In genomic region chr1:119675349-119676343, GRCh38 we compare ENCODE assay signal across 8 cellular contexts. TPM values are rescaled to one million over a fixed set of nuclear protein-coding genes. Genes with fewer than 3 reads are reported as not detected.
DNase-seq lines count a peak whose midpoint lies in the region; ATAC-seq and TF ChIP-seq lines count a peak whose summit lies in the region.

No MANE protein-coding gene starts in this region.

- H4K20me1 ChIP-seq in MM.1S (ENCODE audit: insufficient read depth, low read length) (no peaks in the 10 kb centered on the region), osteoblast (ENCODE audit: insufficient read depth, low read length) (no peaks in the 10 kb centered on the region)

- no peak overlapping the region for H3K9ac ChIP-seq in MM.1S (ENCODE audit: low read length)

- H3K79me2 ChIP-seq in MM.1S (ENCODE audit: low read length) (no peaks in the 10 kb centered on the region), osteoblast (ENCODE audit: insufficient read depth, low read length) (no peaks in the 10 kb centered on the region)

- DNase-seq in BJ (ENCODE audit: low read depth): no peak
- peak; percentile 68 for DNase-seq in MM.1S
- DNase-seq in SJCRH30: peak; percentile 85 to 96
- DNase-seq in activated naive CD4-positive, alpha-beta T cell treated with Interleukin-2 at 50 U/mL for 16 hours: peak; percentile 52
- DNase-seq in germinal center (ENCODE audit: low spot score): peak; percentile 71
- DNase-seq in osteoblast (ENCODE audit: insufficient read length, low spot score, missing footprints): peak; percentile 89

- peaks cover 20% of the 10 kb centered on the region for H3K4me1 ChIP-seq in MM.1S (ENCODE audit: low read length)
- peaks cover 25% of the 10 kb centered on the region for H3K4me1 ChIP-seq in SJCRH30
- peaks cover 39% of the 10 kb centered on the region for H3K4me1 ChIP-seq in osteoblast (ENCODE audit: insufficient read depth, low read length)
- no peaks in the 10 kb centered on the region for H3K4me1 ChIP-seq in thymus (ENCODE audit: control insufficient read depth, insufficient read depth, low read length)

- peak; percentile 61 for ATAC-seq in GM19452 (IDR thresholded peaks at IDR 0.05; ENCODE audit: unreplicated experiment)

- H3K4me3 ChIP-seq in BJ (ENCODE audit: low read depth, low read length) (peak overlapping the region; percentile 37), MM.1S (ENCODE audit: low read length) (peak overlapping the region; percentile 55), SJCRH30 (peak overlapping the region; percentile 56), osteoblast (ENCODE audit: insufficient read depth, low read length) (peak overlapping the region; percentile 72), thymus (ENCODE audit: low read length) (peak overlapping the region; percentile 32)

- POLR2A ChIA-PET in BJ (lab: Charles Lee): no interaction called here

- H3K4me2 ChIP-seq in MM.1S (ENCODE audit: low read depth, low read length) (peak overlapping the region; percentile 39; the same call in 1 of the 2 replicates), osteoblast (ENCODE audit: insufficient read depth, low read length) (peak overlapping the region; percentile 97)

- H3K9me3 ChIP-seq in MM.1S (replicated peaks; ENCODE audit: insufficient read depth, low read length) (no peaks in the 10 kb centered on the region), SJCRH30 (replicated peaks) (no peaks in the 10 kb centered on the region), osteoblast (ENCODE audit: low read depth, low read length) (no peaks in the 10 kb centered on the region), thymus (ENCODE audit: control insufficient read depth) (no peaks in the 10 kb centered on the region)

- TF ChIP-seq CTCF in BJ (IDR thresholded peaks at IDR 0.05; ENCODE audit: insufficient read depth, low read depth, low read length) (peak; percentile 82), MM.1S (IDR thresholded peaks at IDR 0.05; ENCODE audit: low read length) (peak; percentile 62), osteoblast (IDR thresholded peaks at IDR 0.05; ENCODE audit: extremely low read depth, low read depth, low read length) (peak; percentile 90)

- CTCF ChIA-PET in BJ (lab: Yijun Ruan, JAX): interaction anchor here (0.6 to 6.8 kb wide), 31 partner anchors 8 to 204 kb away, joined by 3 to 100 read pairs (median 6); partner anchors contain the start of genes PHGDH and ZNF697

- H3K27me3 ChIP-seq in BJ (ENCODE audit: control insufficient read depth, insufficient read depth, low read length): peaks cover 1% of the 10 kb centered on the region
- no peaks in the 10 kb centered on the region for H3K27me3 ChIP-seq in MM.1S (replicated peaks; ENCODE audit: insufficient read depth, low read length)
- H3K27me3 ChIP-seq in SJCRH30: no peaks in the 10 kb centered on the region
- H3K27me3 ChIP-seq in osteoblast (ENCODE audit: insufficient read depth, low read length): peaks cover 8% of the 10 kb centered on the region
- H3K27me3 ChIP-seq in thymus (ENCODE audit: control insufficient read depth, insufficient read depth): no peaks in the 10 kb centered on the region

- H3K36me3 ChIP-seq in BJ (ENCODE audit: control insufficient read depth, insufficient read depth, low read length) (no peaks in the 10 kb centered on the region), MM.1S (replicated peaks; ENCODE audit: insufficient read depth, low read length) (no peaks in the 10 kb centered on the region), SJCRH30 (no peaks in the 10 kb centered on the region), osteoblast (ENCODE audit: insufficient read depth, low read length) (no peaks in the 10 kb centered on the region), thymus (ENCODE audit: control insufficient read depth, insufficient read depth) (no peaks in the 10 kb centered on the region)

- no peaks in the 10 kb centered on the region for H3F3A ChIP-seq in MM.1S (ENCODE audit: insufficient read depth, low read length)

- H3K27ac ChIP-seq in MM.1S (ENCODE audit: low read length): no peak overlapping the region
- peak overlapping the region; percentile 84 for H3K27ac ChIP-seq in SJCRH30
- H3K27ac ChIP-seq in osteoblast (ENCODE audit: low read depth, low read length): peak overlapping the region; percentile 56
- peak overlapping the region; percentile 69 for H3K27ac ChIP-seq in thymus (ENCODE audit: low read depth)

- H3K9me2 ChIP-seq in MM.1S (replicated peaks; ENCODE audit: insufficient read depth, low read length): no peaks in the 10 kb centered on the region

- H2AFZ ChIP-seq in MM.1S (ENCODE audit: low read length): peak overlapping the region; percentile 72; the same call in 1 of the 2 replicates
- peak overlapping the region; percentile 94 for H2AFZ ChIP-seq in osteoblast (ENCODE audit: low read length)

- 23% methylated on average over 16 of the region's 16 CpGs for WGBS in thymus

RNA-seq across cellular contexts. Expression of gene ZNF697, which starts 27.6 kb away (rescaled TPM):
- polyA plus RNA-seq in BJ (2011; rRNA removed): 3.2 and 5.7 TPM in 2 replicates
- 6.4 and 6.6 TPM in 2 replicates for polyA minus RNA-seq in BJ (2011; rRNA and poly(A)+ RNA removed)
- 6.2 and 7.6 TPM in 2 replicates for total RNA-seq in SJCRH30 (2014; rRNA removed; shearing (Covaris generic))
- 6.5 and 8.8 TPM in 2 replicates for total RNA-seq in osteoblast
- polyA plus RNA-seq in thymus: 1.2 TPM

RNA-seq across cellular contexts. Expression of gene PHGDH, which starts 36.1 kb away (rescaled TPM):
- polyA plus RNA-seq in BJ (2011; rRNA removed): 138 and 287 TPM in 2 replicates
- polyA minus RNA-seq in BJ (2011; rRNA and poly(A)+ RNA removed): 146 and 148 TPM in 2 replicates
- total RNA-seq in SJCRH30 (2014; rRNA removed; shearing (Covaris generic)): 148 and 160 TPM in 2 replicates
- 184 and 189 TPM in 2 replicates for total RNA-seq in osteoblast
- 13.4 TPM for polyA plus RNA-seq in thymus
